9 cellular contexts compared by ENCODE assay signal in genomic region chr7:131513245-131514061, GRCh38. TPM values are rescaled to one million over a fixed set of nuclear protein-coding genes. Genes with fewer than 3 reads are reported as not detected.
A peak's percentile ranks its signal among the peaks of the same experiment; 100 is the strongest.
DNase-seq lines count a peak whose midpoint lies in the region; ATAC-seq, FAIRE-seq and TF ChIP-seq lines count a peak whose summit lies in the region.
"Had no signal": no experiment of that assay in that cellular context is flagged by ENCODE, and none has a peak within 500 bp of the region (broad histone marks: within the 10 kb centered on the region; RNA-seq: fewer than 3 reads in every experiment).

No MANE protein-coding gene starts in this region.

- POLR2A ChIA-PET in endothelial cell of umbilical vein (lab: Charles Lee): no interaction called here

- ATAC-seq in GM21367 (IDR thresholded peaks at IDR 0.05; ENCODE audit: unreplicated experiment): peak; percentile 89
- peak; percentile 98 for ATAC-seq in activated CD8-positive, alpha-beta memory T cell treated with anti-CD3 and anti-CD28 coated beads, Interleukin-2, amount 10 ng/mL, durations not matched to agents 7 days and 5 days

- no peaks in the 10 kb centered on the region for H3K9me3 ChIP-seq in endothelial cell of umbilical vein (replicated peaks; ENCODE audit: control insufficient read depth, insufficient read depth, low read length)

- H3K27me3 Mint-ChIP-seq in activated CD8-positive, alpha-beta memory T cell treated with anti-CD3 and anti-CD28 coated beads, Interleukin-2, amount 10 ng/mL, durations not matched to agents 7 days and 5 days: peaks cover 6% of the 10 kb centered on the region

- CTCF ChIA-PET in activated CD8-positive, alpha-beta memory T cell treated with anti-CD3 and anti-CD28 coated beads, Interleukin-2, amount 10 ng/mL, durations not matched to agents 7 days and 5 days (lab: Charles Lee): interaction anchor here (0.9 to 5.2 kb wide), 9 partner anchors 8 to 642 kb away, joined by 3 to 45 read pairs (median 4); no protein-coding TSS in a partner anchor
- CTCF ChIA-PET in endothelial cell of umbilical vein (lab: Charles Lee): interaction anchor here (0.6 to 8.4 kb wide), 16 partner anchors 9 to 141 kb away, joined by 3 to 79 read pairs (median 4); no protein-coding TSS in a partner anchor

- H3K4me3 Mint-ChIP-seq in activated CD8-positive, alpha-beta memory T cell treated with anti-CD3 and anti-CD28 coated beads, Interleukin-2, amount 10 ng/mL, durations not matched to agents 7 days and 5 days: no peak overlapping the region
- H3K4me3 Mint-ChIP-seq: dendritic cell treated with granulocyte-macrophage colony-stimulating factor and Interleukin-4, amounts not matched to agents 40 ng/mL and 50 ng/mL, for 4 days had no signal

- peaks cover 6 to 11% of the 10 kb centered on the region in 2 experiments for H3K36me3 ChIP-seq in endothelial cell of umbilical vein (ENCODE audit: control insufficient read depth in 2 of 2, extremely low read depth in 1 of 2, insufficient read depth in 2 of 2, low read length in 2 of 2)

- peak; percentile 96 for FAIRE-seq in endothelial cell of umbilical vein (lab: Jason Lieb, UNC)

- no peaks in the 10 kb centered on the region for H3K27me3 ChIP-seq in endothelial cell of umbilical vein (ENCODE audit: control insufficient read depth in 2 of 2, insufficient read depth in 2 of 2, low read length in 2 of 2)

- H3K9ac ChIP-seq in endothelial cell of umbilical vein (replicated peaks; ENCODE audit: extremely low read depth, insufficient read depth, low read length): no peak overlapping the region

- H3K4me1 Mint-ChIP-seq in activated CD8-positive, alpha-beta memory T cell treated with anti-CD3 and anti-CD28 coated beads, Interleukin-2, amount 10 ng/mL, durations not matched to agents 7 days and 5 days: peaks cover 24% of the 10 kb centered on the region

- no peak overlapping the region for H3K4me3 ChIP-seq in endothelial cell of umbilical vein (replicated peaks in 1 of 3; ENCODE audit: insufficient read depth in 1 of 3, low read depth in 1 of 3, low read length in 3 of 3)

- no peaks in the 10 kb centered on the region for H3K9me3 Mint-ChIP-seq in activated CD8-positive, alpha-beta memory T cell treated with anti-CD3 and anti-CD28 coated beads, Interleukin-2, amount 10 ng/mL, durations not matched to agents 7 days and 5 days (ENCODE audit: low read depth)
- H3K9me3 Mint-ChIP-seq: dendritic cell treated with granulocyte-macrophage colony-stimulating factor and Interleukin-4, amounts not matched to agents 40 ng/mL and 50 ng/mL, for 4 days had no signal

- H4K20me1 ChIP-seq in endothelial cell of umbilical vein (replicated peaks; ENCODE audit: control insufficient read depth, extremely low read depth, insufficient read depth, low read length): no peaks in the 10 kb centered on the region

- H2AFZ ChIP-seq in endothelial cell of umbilical vein (ENCODE audit: low read depth, low read length): no peak overlapping the region

- H3K27ac ChIP-seq in endothelial cell of umbilical vein (ENCODE audit: insufficient read depth, low read depth, low read length): peak overlapping the region; percentile 67

- H3K79me2 ChIP-seq in endothelial cell of umbilical vein (ENCODE audit: control insufficient read depth, insufficient read depth, low read length): peaks cover 60% of the 10 kb centered on the region

- no TSS peak for BruUV-seq in endothelial cell of umbilical vein (replicated peaks; lab: Mats Ljungman, UMichigan)

- dilution Hi-C loops in endothelial cell of umbilical vein (cut with MboI; ENCODE audit: extremely low pct_ligation_motif_present, low sequenced_read_pairs): no loop called here

- peak overlapping the region; percentile 9 for H3K4me2 ChIP-seq in endothelial cell of umbilical vein (ENCODE audit: insufficient read depth, low read length)

- TF ChIP-seq CTCF in endothelial cell of umbilical vein (IDR thresholded peaks at IDR 0.05; ENCODE audit: extremely low read depth in 1 of 2, insufficient read depth in 1 of 2, low read depth in 1 of 2, low read length in 2 of 2): peak; percentile 97 to 100

- no peak for TF ChIP-seq POLR2A in endothelial cell of umbilical vein (IDR thresholded peaks at IDR 0.05; ENCODE audit: low read depth, low read length)

- H3K36me3 Mint-ChIP-seq in activated CD8-positive, alpha-beta memory T cell treated with anti-CD3 and anti-CD28 coated beads, Interleukin-2, amount 10 ng/mL, durations not matched to agents 7 days and 5 days: no peaks in the 10 kb centered on the region

- intact Hi-C loops in endothelial cell of umbilical vein (cut with micrococcal nuclease): loop anchor here (2.0 to 10.0 kb wide), 5 partner anchors 31 to 445 kb away; partner anchors contain the start of gene PODXL

- DNase-seq in COLO829 (ENCODE audit: low spot score) (peak; percentile 92), HUDEP-2 (lab: John Stamatoyannopoulos, UW; ENCODE audit: unreplicated experiment in 76 of 76) (peak in 67 of 76 experiments; percentile 7 to 83 (median 52)), NOMO-1 treated with dmso at 0.1 percent for 144 hours (lab: John Stamatoyannopoulos, UW; ENCODE audit: unreplicated experiment) (peak; percentile 7), endothelial cell of umbilical vein (ENCODE audit: low read depth, low spot score) (peak; percentile 88), middle frontal gyrus (ENCODE audit: extremely low spot score, low spot score) (peak; percentile 73)
- peak; percentile 87 for DNase-seq in activated CD8-positive, alpha-beta memory T cell treated with anti-CD3 and anti-CD28 coated beads, Interleukin-2, amount 10 ng/mL, durations not matched to agents 7 days and 5 days
- peak; percentile 41 to 55 for DNase-seq in stimulated activated CD8-positive, alpha-beta memory T cell treated with anti-CD3 and anti-CD28 coated beads, Interleukin-4, amount 100 ng/mL, for 1 hour (ENCODE audit: low read depth in 2 of 2, low spot score in 1 of 2)

- peaks cover 21% of the 10 kb centered on the region for H3K4me1 ChIP-seq in endothelial cell of umbilical vein (ENCODE audit: control insufficient read depth, extremely low read depth, insufficient read depth, low read length)

- no peaks in the 10 kb centered on the region for H3K9me1 ChIP-seq in endothelial cell of umbilical vein (replicated peaks; ENCODE audit: control insufficient read depth, extremely low read depth, insufficient read depth, low read length)

- H3K27ac Mint-ChIP-seq in activated CD8-positive, alpha-beta memory T cell treated with anti-CD3 and anti-CD28 coated beads, Interleukin-2, amount 10 ng/mL, durations not matched to agents 7 days and 5 days: peak overlapping the region; percentile 5
- H3K27ac Mint-ChIP-seq: dendritic cell treated with granulocyte-macrophage colony-stimulating factor and Interleukin-4, amounts not matched to agents 40 ng/mL and 50 ng/mL, for 4 days had no signal

TF ChIP-seq in endothelial cell of umbilical vein, 7 proteins besides CTCF, POLR2A, EP300 and RAD21:
- TF ChIP-seq MAX (IDR thresholded peaks at IDR 0.05; ENCODE audit: insufficient read depth, insufficient read length): peak; percentile 53
- peak; percentile 43 for TF ChIP-seq POLR2AphosphoS5 (IDR thresholded peaks at IDR 0.05; ENCODE audit: insufficient read depth, low read depth, low read length)
- TF ChIP-seq EZH2 (IDR thresholded peaks at IDR 0.05; ENCODE audit: borderline replicate concordance, low read depth, low read length, severe bottlenecking): no peak
- TF ChIP-seq GATA2 (IDR thresholded peaks at IDR 0.05; ENCODE audit: insufficient read depth, insufficient read length, low read depth, low read length): no peak
- peak; percentile 56 for TF ChIP-seq JUN (IDR thresholded peaks at IDR 0.05; ENCODE audit: borderline replicate concordance, insufficient read depth, insufficient read length, low read depth)
- no peak for TF ChIP-seq FOS (IDR thresholded peaks at IDR 0.05; ENCODE audit: borderline replicate concordance, insufficient read depth, low read length)
- TF ChIP-seq MYC (IDR thresholded peaks at IDR 0.05; ENCODE audit: low read depth, low read length): no peak

RNA-seq across cellular contexts. Expression of gene PODXL, which starts 43.0 kb away (rescaled TPM):
- 1 to 10 TPM; 2.3 to 3.2 TPM for total RNA-seq in activated CD8-positive, alpha-beta memory T cell treated with anti-CD3 and anti-CD28 coated beads, Interleukin-2, amount 10 ng/mL, durations not matched to agents 7 days and 5 days
- 156 and 264 TPM in 2 replicates for total RNA-seq in endothelial cell of umbilical vein
- polyA plus RNA-seq in endothelial cell of umbilical vein: 86.4 and 97.3 TPM in 2 replicates
- 56.4 and 60.5 TPM in 2 replicates for polyA plus RNA-seq in endothelial cell of umbilical vein (2011; cell fraction: cytosol; rRNA removed)
- 106 and 108 TPM in 2 replicates for polyA plus RNA-seq in endothelial cell of umbilical vein (2011; cell fraction: nucleus; rRNA removed)
- polyA plus RNA-seq in endothelial cell of umbilical vein (2012): 37.0 and 88.8 TPM in 2 replicates
- polyA minus RNA-seq in endothelial cell of umbilical vein: 119 and 146 TPM in 2 replicates
- 55.5 TPM for polyA minus RNA-seq in endothelial cell of umbilical vein (2011; cell fraction: cytosol; rRNA and poly(A)+ RNA removed)
- 52.4 and 55.8 TPM in 2 replicates for polyA minus RNA-seq in endothelial cell of umbilical vein (2011; cell fraction: nucleus; rRNA and poly(A)+ RNA removed)

Comparison
In these comparisons a context has a peak if more than half of its experiments do, and no peak if none do; other contexts are left out.
1. DNase-seq: peak in every context shown above with its lines; median percentile 92 in COLO829; 88 in endothelial cell of umbilical vein; 87 in activated CD8-positive, alpha-beta memory T cell treated with anti-CD3 and anti-CD28 coated beads, Interleukin-2, amount 10 ng/mL, durations not matched to agents 7 days and 5 days; 73 in middle frontal gyrus; 52 in HUDEP-2; 48 in stimulated activated CD8-positive, alpha-beta memory T cell treated with anti-CD3 and anti-CD28 coated beads, Interleukin-4, amount 100 ng/mL, for 1 hour; 7 in NOMO-1 treated with dmso at 0.1 percent for 144 hours.
2. RNA of gene PODXL, which starts 43.0 kb away (total RNA-seq): 156 to 264 TPM in endothelial cell of umbilical vein; 2.3 to 3.2 TPM in activated CD8-positive, alpha-beta memory T cell treated with anti-CD3 and anti-CD28 coated beads, Interleukin-2, amount 10 ng/mL, durations not matched to agents 7 days and 5 days; every median in the first group is over 10 times any median in the second.